10 cellular contexts compared by ENCODE assay signal in the genomic region with DNA sequence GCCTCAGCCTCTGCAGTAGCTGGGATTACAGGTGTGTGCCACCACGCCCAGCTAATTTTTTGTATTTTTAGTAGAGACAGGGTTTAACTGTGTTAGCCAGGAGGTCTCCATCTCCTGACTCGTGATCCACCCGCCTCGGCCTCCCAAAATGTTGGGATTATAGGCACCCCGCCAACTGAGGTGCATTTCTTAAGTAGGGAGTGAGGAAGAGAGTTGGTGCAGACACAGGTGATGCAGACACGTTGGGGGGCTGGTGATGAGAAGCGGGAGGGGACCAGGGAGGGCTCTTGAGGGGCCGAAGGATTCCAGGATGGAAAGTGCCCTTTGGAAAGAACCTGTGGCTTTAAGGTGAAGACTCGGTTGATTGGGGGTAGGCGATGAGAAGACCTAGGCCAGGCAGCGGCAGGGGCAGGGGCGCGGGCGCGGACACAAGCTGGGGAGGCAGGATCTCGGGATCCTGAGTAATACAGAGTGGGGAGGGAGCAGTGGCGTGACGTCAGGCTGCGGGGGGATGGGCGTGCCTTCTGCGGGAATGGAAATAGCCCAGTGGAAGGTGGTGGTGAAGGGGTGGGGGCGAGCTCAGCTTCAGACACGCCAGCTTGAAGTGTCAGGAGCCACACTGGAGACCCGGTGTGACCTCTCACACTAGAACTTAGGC. TPM values are rescaled to one million over a fixed set of nuclear protein-coding genes. Genes with fewer than 3 reads are reported as not detected.
A peak's percentile ranks its signal among the peaks of the same experiment; 100 is the strongest.
DNase-seq lines count a peak whose midpoint lies in the region; ATAC-seq and TF ChIP-seq lines count a peak whose summit lies in the region.
"Had no signal": no experiment of that assay in that cellular context is flagged by ENCODE, and none has a peak within 500 bp of the region (broad histone marks: within the 10 kb centered on the region; RNA-seq: fewer than 3 reads in every experiment).

No MANE protein-coding gene starts in this region.

- no peak overlapping the region for H3K27ac ChIP-seq in HEK293 (ENCODE audit: extremely low read depth, low read depth, low read length)
- no peak overlapping the region for H3K27ac ChIP-seq in stomach smooth muscle (ENCODE audit: low read length)
- H3K27ac ChIP-seq: esophagus squamous epithelium had no signal

- H3K4me3 ChIP-seq in HEK293 (ENCODE audit: low read depth, low read length): no peak overlapping the region
- peak overlapping the region; percentile 25 to 57 for H3K4me3 ChIP-seq in stomach smooth muscle (ENCODE audit: low read length in 2 of 2)
- H3K4me3 ChIP-seq: esophagus squamous epithelium had no signal

- no peak for TF ChIP-seq CTCF in HEK293 (tag by site-specific recombination; IDR thresholded peaks at IDR 0.05)

- H3K9ac ChIP-seq in stomach smooth muscle (ENCODE audit: low read length in 2 of 2): peak overlapping the region; percentile 35 to 51

- H3K4me1 ChIP-seq in HEK293 (ENCODE audit: control insufficient read depth, insufficient read depth, low read length): no peaks in the 10 kb centered on the region; the same call in 1 of the 2 replicates
- peaks cover 38% of the 10 kb centered on the region for H3K4me1 ChIP-seq in stomach smooth muscle (ENCODE audit: control insufficient read depth, insufficient read depth, low read length)

- peaks cover 0 to 2% of the 10 kb centered on the region in 2 experiments; a peak in 2 of 3 replicates for H3K36me3 ChIP-seq in HEK293 (ENCODE audit: control insufficient read depth in 2 of 2, insufficient read depth in 1 of 2, low read length in 2 of 2)
- H3K36me3 ChIP-seq in stomach smooth muscle (ENCODE audit: control insufficient read depth in 2 of 2, insufficient read depth in 2 of 2, low read length in 2 of 2): no peaks in the 10 kb centered on the region
- H3K36me3 ChIP-seq: esophagus squamous epithelium had no signal

- POLR2A ChIA-PET in HEK293 (lab: Yijun Ruan, JAX): interaction anchor here (0.8 kb wide), 1 partner anchor 356 kb away, joined by 5 read pairs; a partner anchor contains a TSS

- ATAC-seq in left lobe of liver (no peak), HG03039 (IDR thresholded peaks at IDR 0.05; ENCODE audit: unreplicated experiment) (no peak), HG03045 (IDR thresholded peaks at IDR 0.05; ENCODE audit: unreplicated experiment) (no peak)
- ATAC-seq: Panc1 had no signal

- H3K9me3 ChIP-seq in HEK293 (ENCODE audit: control insufficient read depth, insufficient read depth, low read depth, low read length) (no peaks in the 10 kb centered on the region), stomach smooth muscle (ENCODE audit: control insufficient read depth in 2 of 2, low read length in 2 of 2) (no peaks in the 10 kb centered on the region)
- H3K9me3 ChIP-seq: esophagus squamous epithelium had no signal

- DNase-seq in cerebellar cortex (ENCODE audit: low spot score): peak; percentile 64
- DNase-seq in left lobe of liver (ENCODE audit: low spot score): peak; percentile 47
- DNase-seq in NAMALWA (ENCODE audit: low spot score): no peak
- no peak for DNase-seq in amniotic stem cell (lab: John Stamatoyannopoulos, UW)
- DNase-seq: esophagus squamous epithelium had no signal

- CTCF ChIA-PET in HEK293 (lab: Yijun Ruan, JAX): interaction anchor here (5.6 kb wide), 1 partner anchor 10 kb away, joined by 27 read pairs; no protein-coding TSS in a partner anchor

- no peaks in the 10 kb centered on the region for H3K27me3 ChIP-seq in stomach smooth muscle (ENCODE audit: control insufficient read depth in 1 of 2, insufficient read depth in 2 of 2, low read length in 2 of 2)
- H3K27me3 ChIP-seq: esophagus squamous epithelium had no signal

TF ChIP-seq in HEK293, 187 proteins besides CTCF, POLR2A, EP300 and RAD21 (continues in another document):
- TF ChIP-seq ZNF394 (tag by site-specific recombination; IDR thresholded peaks at IDR 0.05; ENCODE audit: borderline replicate concordance) (no peak), HOXA7 (CRISPR knock-in tag; IDR thresholded peaks at IDR 0.05; ENCODE audit: borderline replicate concordance) (no peak), OSR2 (tag by site-specific recombination; IDR thresholded peaks at IDR 0.05) (no peak), MYNN (tag by site-specific recombination; IDR thresholded peaks at IDR 0.05; ENCODE audit: borderline replicate concordance) (no peak), GLI2 (tag by site-specific recombination; IDR thresholded peaks at IDR 0.05; ENCODE audit: borderline replicate concordance, low read depth) (no peak), ZNF843 (tag by site-specific recombination; IDR thresholded peaks at IDR 0.05) (no peak), MEIS1 (CRISPR knock-in tag; IDR thresholded peaks at IDR 0.05; ENCODE audit: borderline replicate concordance) (no peak), ZNF184 (tag by site-specific recombination; IDR thresholded peaks at IDR 0.05) (no peak), ZBTB8A (tag by site-specific recombination; IDR thresholded peaks at IDR 0.05) (0 out of 2 replicates have a peak, but pooled peaks have one; percentile 34), ZNF701 (tag by site-specific recombination; IDR thresholded peaks at IDR 0.05) (no peak), ZBTB1 (tag by site-specific recombination; IDR thresholded peaks at IDR 0.05) (no peak), ZNF560 (tag by site-specific recombination; IDR thresholded peaks at IDR 0.05; ENCODE audit: borderline replicate concordance) (no peak), SCRT1 (tag by site-specific recombination; IDR thresholded peaks at IDR 0.05; ENCODE audit: borderline replicate concordance) (no peak), BCL11B (tag by site-specific recombination; IDR thresholded peaks at IDR 0.05; ENCODE audit: low read depth) (no peak), TRIM28 (IDR thresholded peaks at IDR 0.05; ENCODE audit: borderline replicate concordance, low read length) (no peak), ZNF677 (tag by site-specific recombination; IDR thresholded peaks at IDR 0.05) (no peak), ZNF629 (tag by site-specific recombination; IDR thresholded peaks at IDR 0.05) (peak; percentile 93), SCRT2 (tag by site-specific recombination; IDR thresholded peaks at IDR 0.05) (peak; percentile 15; the same call in 1 of the 2 replicates), ZNF776 (tag by site-specific recombination; IDR thresholded peaks at IDR 0.05; ENCODE audit: borderline replicate concordance) (no peak), ZNF610 (tag by site-specific recombination; IDR thresholded peaks at IDR 0.05; ENCODE audit: borderline replicate concordance) (no peak), ZFP69B (tag by site-specific recombination; IDR thresholded peaks at IDR 0.05) (no peak), ZNF140 (tag by site-specific recombination; IDR thresholded peaks at IDR 0.05) (no peak)
- TF ChIP-seq, protein P1, sequence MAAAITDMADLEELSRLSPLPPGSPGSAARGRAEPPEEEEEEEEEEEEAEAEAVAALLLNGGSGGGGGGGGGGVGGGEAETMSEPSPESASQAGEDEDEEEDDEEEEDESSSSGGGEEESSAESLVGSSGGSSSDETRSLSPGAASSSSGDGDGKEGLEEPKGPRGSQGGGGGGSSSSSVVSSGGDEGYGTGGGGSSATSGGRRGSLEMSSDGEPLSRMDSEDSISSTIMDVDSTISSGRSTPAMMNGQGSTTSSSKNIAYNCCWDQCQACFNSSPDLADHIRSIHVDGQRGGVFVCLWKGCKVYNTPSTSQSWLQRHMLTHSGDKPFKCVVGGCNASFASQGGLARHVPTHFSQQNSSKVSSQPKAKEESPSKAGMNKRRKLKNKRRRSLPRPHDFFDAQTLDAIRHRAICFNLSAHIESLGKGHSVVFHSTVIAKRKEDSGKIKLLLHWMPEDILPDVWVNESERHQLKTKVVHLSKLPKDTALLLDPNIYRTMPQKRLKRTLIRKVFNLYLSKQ (tag by site-specific recombination; IDR thresholded peaks at IDR 0.05; ENCODE audit: borderline replicate concordance): no peak
- TF ChIP-seq, protein P2, sequence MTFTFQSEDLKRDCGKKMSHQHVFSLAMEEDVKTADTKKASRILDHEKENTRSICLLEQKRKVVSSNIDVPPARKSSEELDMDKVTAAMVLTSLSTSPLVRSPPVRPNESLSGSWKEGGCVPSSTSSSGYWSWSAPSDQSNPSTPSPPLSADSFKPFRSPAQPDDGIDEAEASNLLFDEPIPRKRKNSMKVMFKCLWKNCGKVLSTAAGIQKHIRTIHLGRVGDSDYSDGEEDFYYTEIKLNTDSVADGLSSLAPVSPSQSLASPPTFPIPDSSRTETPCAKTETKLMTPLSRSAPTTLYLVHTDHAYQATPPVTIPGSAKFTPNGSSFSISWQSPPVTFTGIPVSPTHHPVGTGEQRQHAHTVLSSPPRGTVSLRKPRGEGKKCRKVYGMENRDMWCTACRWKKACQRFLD (tag by site-specific recombination; IDR thresholded peaks at IDR 0.05): no peak
- TF ChIP-seq, protein P3, sequence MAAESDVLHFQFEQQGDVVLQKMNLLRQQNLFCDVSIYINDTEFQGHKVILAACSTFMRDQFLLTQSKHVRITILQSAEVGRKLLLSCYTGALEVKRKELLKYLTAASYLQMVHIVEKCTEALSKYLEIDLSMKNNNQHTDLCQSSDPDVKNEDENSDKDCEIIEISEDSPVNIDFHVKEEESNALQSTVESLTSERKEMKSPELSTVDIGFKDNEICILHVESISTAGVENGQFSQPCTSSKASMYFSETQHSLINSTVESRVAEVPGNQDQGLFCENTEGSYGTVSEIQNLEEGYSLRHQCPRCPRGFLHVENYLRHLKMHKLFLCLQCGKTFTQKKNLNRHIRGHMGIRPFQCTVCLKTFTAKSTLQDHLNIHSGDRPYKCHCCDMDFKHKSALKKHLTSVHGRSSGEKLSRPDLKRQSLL (tag by site-specific recombination; IDR thresholded peaks at IDR 0.05): no peak
- TF ChIP-seq, protein P4, sequence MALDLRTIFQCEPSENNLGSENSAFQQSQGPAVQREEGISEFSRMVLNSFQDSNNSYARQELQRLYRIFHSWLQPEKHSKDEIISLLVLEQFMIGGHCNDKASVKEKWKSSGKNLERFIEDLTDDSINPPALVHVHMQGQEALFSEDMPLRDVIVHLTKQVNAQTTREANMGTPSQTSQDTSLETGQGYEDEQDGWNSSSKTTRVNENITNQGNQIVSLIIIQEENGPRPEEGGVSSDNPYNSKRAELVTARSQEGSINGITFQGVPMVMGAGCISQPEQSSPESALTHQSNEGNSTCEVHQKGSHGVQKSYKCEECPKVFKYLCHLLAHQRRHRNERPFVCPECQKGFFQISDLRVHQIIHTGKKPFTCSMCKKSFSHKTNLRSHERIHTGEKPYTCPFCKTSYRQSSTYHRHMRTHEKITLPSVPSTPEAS (tag by site-specific recombination; IDR thresholded peaks at IDR 0.05): no peak

RNA-seq across cellular contexts. Expression of a gene that starts 2.5 kb away (rescaled TPM):
- 87.0 TPM for total RNA-seq in left lobe of liver

RNA-seq across cellular contexts. Expression of a gene that starts 8.9 kb away (rescaled TPM):
- 22.2 TPM for total RNA-seq in left lobe of liver

RNA-seq across cellular contexts. Expression of a gene that starts 20.0 kb away (rescaled TPM):
- total RNA-seq in left lobe of liver: 0.20 TPM

RNA-seq across cellular contexts. Expression of a gene that starts 26.6 kb away (rescaled TPM):
- 27.4 TPM for total RNA-seq in left lobe of liver

RNA-seq across cellular contexts. Expression of a gene that starts 36.3 kb away (rescaled TPM):
- total RNA-seq in left lobe of liver: 32.5 TPM

Comparison
In these comparisons a context has a peak if more than half of its experiments do, and no peak if none do; other contexts are left out.
1. DNase-seq: peak in cerebellar cortex (single experiment) and left lobe of liver (single experiment); none in NAMALWA (single experiment) and amniotic stem cell (single experiment).